Comparison of ENCODE assay signal across 1 cellular context in genomic region chr6:111592726-111593515, GRCh38.
TF ChIP-seq lines count a peak whose summit lies in the region.

No MANE protein-coding gene starts in this region.

TF ChIP-seq in GM23338, 12 proteins besides CTCF, POLR2A, EP300 and RAD21 (continued from another document):
- no peak for TF ChIP-seq ZNF462 (CRISPR knock-in tag; IDR thresholded peaks at IDR 0.05)
- no peak for TF ChIP-seq STAT1 (IDR thresholded peaks at IDR 0.05; ENCODE audit: unreplicated experiment)
- no peak for TF ChIP-seq NANOG (IDR thresholded peaks at IDR 0.05; ENCODE audit: borderline replicate concordance)
- TF ChIP-seq EZH2 (IDR thresholded peaks at IDR 0.05; ENCODE audit: low read depth, unreplicated experiment) = no peak
- TF ChIP-seq EZH2phosphoT487 (IDR thresholded peaks at IDR 0.05; ENCODE audit: unreplicated experiment) = no peak
- no peak for TF ChIP-seq POLR2AphosphoS5 (IDR thresholded peaks at IDR 0.05; ENCODE audit: low read depth)
- TF ChIP-seq ZNF114 (CRISPR knock-in tag; IDR thresholded peaks at IDR 0.05) = no peak
- TF ChIP-seq ZNF331 (CRISPR knock-in tag; IDR thresholded peaks at IDR 0.05; ENCODE audit: low read depth) = no peak
- no peak for TF ChIP-seq JUNB (IDR thresholded peaks at IDR 0.05; ENCODE audit: unreplicated experiment)
- no peak for TF ChIP-seq REST (IDR thresholded peaks at IDR 0.05; ENCODE audit: unreplicated experiment)
- no peak for TF ChIP-seq CREB1 (CRISPR knock-in tag; IDR thresholded peaks at IDR 0.05; ENCODE audit: low read depth)
TF ChIP-seq in GM23338: peak in this region for 0.
